Comparison of ENCODE assay signal across 8 cellular contexts in genomic region chr2:135530313-135531230, GRCh38. TPM values are rescaled to one million over a fixed set of nuclear protein-coding genes. Genes with fewer than 3 reads are reported as not detected.
DNase-seq lines count a peak whose midpoint lies in the region; ATAC-seq and TF ChIP-seq lines count a peak whose summit lies in the region.

Gene ZRANB3 (minus strand): TSS chr2:135531218.

- H3K4me1 ChIP-seq in Panc1 (ENCODE audit: control insufficient read depth, insufficient read depth, low read length) (peaks cover 22% of the 10 kb centered on the region; the same call in 1 of the 2 replicates), esophagus muscularis mucosa (peaks cover 6 to 30% (median 22%) of the 10 kb centered on the region in 4 donors), muscle layer of duodenum (ENCODE audit: control insufficient read depth in 1 of 2, insufficient read depth in 2 of 2, low read length in 2 of 2) (peaks cover 5 to 13% of the 10 kb centered on the region in 2 donors)

- TF ChIP-seq EP300 in esophagus muscularis mucosa (IDR thresholded peaks at IDR 0.05), result no peak

- H3K36me3 ChIP-seq in KOPT-K1 (ENCODE audit: insufficient read depth, low read length) (peaks cover 9% of the 10 kb centered on the region; the same call in 1 of the 2 replicates), Panc1 (ENCODE audit: control insufficient read depth, insufficient read depth, low read length) (no peaks in the 10 kb centered on the region; the same call in 1 of the 2 replicates), esophagus muscularis mucosa (no peaks in the 10 kb centered on the region), muscle layer of duodenum (ENCODE audit: control insufficient read depth in 1 of 2, insufficient read depth in 2 of 2, low read length in 2 of 2) (no peaks in the 10 kb centered on the region)

- intact Hi-C loops in Panc1 (cut with micrococcal nuclease; ENCODE audit: unreplicated experiment) (no loop called here), esophagus muscularis mucosa (cut with DNase I) (loop anchor here (5.0 kb wide), 2 partner anchors 212 to 613 kb away; partner anchors contain the start of genes CCNT2 and UBXN4)

- H3K4me3 ChIP-seq in Panc1 (ENCODE audit: low read depth in 2 of 2, low read length in 2 of 2) (peak within 1 kb of the TSS; percentile 78 to 86), esophagus muscularis mucosa (peak within 1 kb of the TSS; percentile 89 to 94 (median 90)), muscle layer of duodenum (ENCODE audit: low read depth in 1 of 2, low read length in 2 of 2) (peak within 1 kb of the TSS; percentile 97 to 99)

- H3K9me3 ChIP-seq in KOPT-K1 (ENCODE audit: insufficient read depth, low read length, poor library complexity, severe bottlenecking) (no peaks in the 10 kb centered on the region), Panc1 (ENCODE audit: control insufficient read depth, insufficient read depth, low read depth, low read length) (no peaks in the 10 kb centered on the region), esophagus muscularis mucosa (no peaks in the 10 kb centered on the region), muscle layer of duodenum (ENCODE audit: control insufficient read depth in 1 of 2, low read length in 2 of 2) (no peaks in the 10 kb centered on the region)

- no peak for TF ChIP-seq CTCF in Panc1 (IDR thresholded peaks at IDR 0.05)
- TF ChIP-seq CTCF in esophagus muscularis mucosa (IDR thresholded peaks at IDR 0.05), result no peak

- TF ChIP-seq POLR2A in esophagus muscularis mucosa (IDR thresholded peaks at IDR 0.05; ENCODE audit: low read depth), result no peak

- DNase-seq in DMS79 treated with DMSO at 0.1 percent for 48 hours (lab: John Stamatoyannopoulos, UW) (peak; percentile 99), Panc1 (ENCODE audit: low read depth, low spot score) (peak; percentile 97), esophagus muscularis mucosa (ENCODE audit: extremely low spot score) (peak; percentile 98)
- peak; percentile 91 to 92 for DNase-seq in activated T-cell treated with anti-CD3 and anti-CD28 coated beads, Interleukin-2, amount 50 U/mL, for 48 hours
- DNase-seq in stimulated activated CD8-positive, alpha-beta memory T cell treated with anti-CD3 and anti-CD28 coated beads, Interleukin-7, amount 100 ng/mL, for 1 hour (ENCODE audit: low read depth in 2 of 2), result peak; percentile 77 to 88

- in situ Hi-C loops in Panc1 (cut with HindIII; ENCODE audit: low pct_unique_long_range_greater_than_20kb, low sequenced_read_pairs), result no loop called here

- CTCF ChIA-PET in Panc1 (lab: Charles Lee), result interaction anchor here (0.6 to 0.9 kb wide), 2 partner anchors 57 to 521 kb away, joined by 3 to 6 read pairs; no protein-coding TSS in a partner anchor

- TSS peak; percentile 90 for BruUV-seq in Panc1 (replicated peaks; lab: Mats Ljungman, UMichigan)

- no peaks in the 10 kb centered on the region for H3K27me3 ChIP-seq in Panc1 (ENCODE audit: control insufficient read depth, insufficient read depth, low read length)
- H3K27me3 ChIP-seq in esophagus muscularis mucosa, result no peaks in the 10 kb centered on the region
- no peaks in the 10 kb centered on the region for H3K27me3 ChIP-seq in muscle layer of duodenum (ENCODE audit: low read depth, low read length)

- WGBS in esophagus muscularis mucosa, result under 1% methylated on average over 44 of the region's 46 CpGs

- POLR2A ChIA-PET in Panc1 (lab: Charles Lee), result interaction anchor here (0.5 to 0.6 kb wide), 4 partner anchors 54 to 494 kb away, joined by 3 to 5 read pairs (median 4); no protein-coding TSS in a partner anchor

- peak within 1 kb of the TSS; percentile 90 for H3K27ac ChIP-seq in KOPT-K1 (ENCODE audit: low read depth, low read length, poor library complexity, severe bottlenecking)
- peak within 1 kb of the TSS; percentile 99 for H3K27ac ChIP-seq in Panc1 (ENCODE audit: low read length)
- peak within 1 kb of the TSS; percentile 89 to 93 (median 90) for H3K27ac ChIP-seq in esophagus muscularis mucosa (replicated peaks in 1 of 4)
- peak within 1 kb of the TSS; percentile 99 for H3K27ac ChIP-seq in muscle layer of duodenum (ENCODE audit: low read length)

- ATAC-seq in GM21825 (IDR thresholded peaks at IDR 0.05; ENCODE audit: unreplicated experiment), result peak; percentile 70
- ATAC-seq in Panc1, result peak; percentile 89

RNA-seq across cellular contexts. Expression of gene ZRANB3, which starts in this region (rescaled TPM):
- total RNA-seq in Panc1 (2021; ENCODE audit: unreplicated experiment) (11.7 TPM), esophagus muscularis mucosa (1 to 10 TPM; 1.8 to 4.6 (median 2.9) TPM)
- 2.5 TPM for polyA plus RNA-seq in Panc1 (2012; ENCODE audit: insufficient read length)

Comparison
In these comparisons a context has a peak if more than half of its experiments do, and no peak if none do; other contexts are left out.
1. Peak in every context shown above with its lines: DNase-seq, ATAC-seq, H3K4me3 ChIP-seq and H3K27ac ChIP-seq.